21 cellular contexts compared by ENCODE assay signal in genomic region chr4:52852696-52853095, GRCh38. TPM values are rescaled to one million over a fixed set of nuclear protein-coding genes. Genes with fewer than 3 reads are reported as not detected.
DNase-seq lines count a peak whose midpoint lies in the region; ATAC-seq and TF ChIP-seq lines count a peak whose summit lies in the region.
"Had no signal": no experiment of that assay in that cellular context is flagged by ENCODE, and none has a peak within 500 bp of the region (broad histone marks: within the 10 kb centered on the region; RNA-seq: fewer than 3 reads in every experiment).

No MANE protein-coding gene starts in this region.

- peak overlapping the region; percentile 65 for H3K4me2 ChIP-seq in BLaER1
- peak overlapping the region; percentile 36 for H3K4me2 ChIP-seq in osteoblast (ENCODE audit: insufficient read depth, low read length)
- H3K4me2 ChIP-seq: A549 had no signal

- DNase-seq in left cardiac atrium: no peak
- DNase-seq in osteoblast (ENCODE audit: insufficient read length, low spot score, missing footprints): no peak
- no peak for DNase-seq in NCI-H2171 (lab: John Stamatoyannopoulos, UW)
- no peak for DNase-seq in activated T-cell treated with anti-CD3 and anti-CD28 coated beads, Interleukin-2, amount 50 U/mL, for 1 hour
- no peak for DNase-seq in NCI-H226
- DNase-seq: activated CD4-positive, alpha-beta T cell treated with anti-CD3 and anti-CD28 coated beads, Interleukin-2, amount 10 ng/mL, durations not matched to agents 7 days and 5 days; activated gamma-delta T cell; adrenal gland; CD4-positive, CD25-positive, alpha-beta regulatory T cell; effector CD8-positive, alpha-beta T cell; GF-D8; NCI-H1436; NCI-H526; SHP77 treated with DMSO at 0.1 percent for 48 hours; stimulated activated CD4-positive, alpha-beta T cell treated with anti-CD3 and anti-CD28 coated beads, Interleukin-12 subunit alpha, Interleukin-12 subunit beta, amount 100 ng/mL, for 4 hours; stimulated activated CD8-positive, alpha-beta memory T cell treated with anti-CD3 and anti-CD28 coated beads, Interleukin-4, amount 100 ng/mL, for 48 hours had no signal

- H3K9me3 ChIP-seq in BLaER1: peaks cover 12% of the 10 kb centered on the region
- no peaks in the 10 kb centered on the region for H3K9me3 ChIP-seq in osteoblast (ENCODE audit: low read depth, low read length)
- H3K9me3 ChIP-seq: A549, adrenal gland had no signal

- H3K36me3 ChIP-seq in BLaER1: no peaks in the 10 kb centered on the region
- no peaks in the 10 kb centered on the region for H3K36me3 ChIP-seq in osteoblast (ENCODE audit: insufficient read depth, low read length)
- H3K36me3 ChIP-seq: adrenal gland had no signal

- ATAC-seq in left cardiac atrium (peak; percentile 52 to 69), GM21576 (IDR thresholded peaks at IDR 0.05; ENCODE audit: unreplicated experiment) (no peak)
- ATAC-seq: A549, esophagus mucosa had no signal

- no peak for TF ChIP-seq CTCF in osteoblast (IDR thresholded peaks at IDR 0.05; ENCODE audit: extremely low read depth, low read depth, low read length)

- H3K27me3 ChIP-seq in BLaER1: no peaks in the 10 kb centered on the region
- H3K27me3 ChIP-seq in osteoblast (ENCODE audit: insufficient read depth, low read length): no peaks in the 10 kb centered on the region
- H3K27me3 ChIP-seq: adrenal gland had no signal

- no peaks in the 10 kb centered on the region for H4K20me1 ChIP-seq in BLaER1
- H4K20me1 ChIP-seq in osteoblast (ENCODE audit: insufficient read depth, low read length): no peaks in the 10 kb centered on the region

- H3K4me1 ChIP-seq in BLaER1 (peaks cover 41% of the 10 kb centered on the region), osteoblast (ENCODE audit: insufficient read depth, low read length) (peaks cover 5% of the 10 kb centered on the region)
- H3K4me1 ChIP-seq: A549 had no signal

- no peak overlapping the region for H3K9ac ChIP-seq in BLaER1

- H2AFZ ChIP-seq in osteoblast (ENCODE audit: low read length): no peak overlapping the region

- peak overlapping the region; percentile 67 for H3K27ac ChIP-seq in BLaER1
- H3K27ac ChIP-seq in angular gyrus (ENCODE audit: low read depth, low read length): peak overlapping the region; percentile 1
- H3K27ac ChIP-seq in osteoblast (ENCODE audit: low read depth, low read length): no peak overlapping the region
- H3K27ac ChIP-seq: A549 had no signal

- H3K4me3 ChIP-seq in BLaER1 (no peak overlapping the region), osteoblast (ENCODE audit: insufficient read depth, low read length) (no peak overlapping the region)
- H3K4me3 ChIP-seq: A549, adrenal gland had no signal

- H3K79me2 ChIP-seq in osteoblast (ENCODE audit: insufficient read depth, low read length): no peaks in the 10 kb centered on the region

- intact Hi-C loops in left cardiac atrium (cut with DNase I): no loop called here

RNA-seq across cellular contexts. Expression of gene RASL11B, which starts 9.4 kb away (rescaled TPM):
- total RNA-seq in left cardiac atrium (1 to 10 TPM; 3.7 to 8.0 TPM), osteoblast (under 0.01 TPM in 1 of 2 replicates, not detected in the other)
